Comparison of ENCODE assay signal across 8 cellular contexts in genomic region chr1:159015440-159015909, GRCh38. TPM values are rescaled to one million over a fixed set of nuclear protein-coding genes. Genes with fewer than 3 reads are reported as not detected.
A peak's percentile ranks its signal among the peaks of the same experiment; 100 is the strongest.
DNase-seq lines count a peak whose midpoint lies in the region; ATAC-seq and TF ChIP-seq lines count a peak whose summit lies in the region.

No MANE protein-coding gene starts in this region.

- H3K27ac ChIP-seq in smooth muscle cell (ENCODE audit: low read depth): peak overlapping the region; percentile 45

- 86% methylated on average over 4 of the region's 4 CpGs for WGBS in smooth muscle cell (ENCODE audit: low lambda C conversion rate)

- no peak overlapping the region for H3K4me3 ChIP-seq in smooth muscle cell

- H3K27me3 Mint-ChIP-seq in activated T-helper 2 cell treated with anti-CD3 and anti-CD28 coated beads, Interferon-gamma antibody, Interleukin-2, Interleukin-4, amounts not matched to agents 10 μg/mL and 5 μg/mL and 100 μg/mL, durations not matched to agents 14 hours and 24 hours and 36 hours (ENCODE audit: low read depth): no peaks in the 10 kb centered on the region

- H3K9me3 Mint-ChIP-seq in activated T-helper 2 cell treated with anti-CD3 and anti-CD28 coated beads, Interferon-gamma antibody, Interleukin-2, Interleukin-4, amounts not matched to agents 10 μg/mL and 5 μg/mL and 100 μg/mL, durations not matched to agents 14 hours and 24 hours and 36 hours: no peaks in the 10 kb centered on the region

- no peaks in the 10 kb centered on the region for H3F3A ChIP-seq in smooth muscle cell (ENCODE audit: low read depth)

- H4K20me1 ChIP-seq in smooth muscle cell (ENCODE audit: low read depth): peaks cover 13% of the 10 kb centered on the region

- H2AFZ ChIP-seq in smooth muscle cell (ENCODE audit: low read depth): no peak overlapping the region

- peak overlapping the region; percentile 13 for H3K4me2 ChIP-seq in smooth muscle cell

- peak overlapping the region; percentile 98 for H3K27ac Mint-ChIP-seq in activated T-helper 2 cell treated with anti-CD3 and anti-CD28 coated beads, Interferon-gamma antibody, Interleukin-2, Interleukin-4, amounts not matched to agents 10 μg/mL and 5 μg/mL and 100 μg/mL, durations not matched to agents 14 hours and 24 hours and 36 hours

- H3K9ac ChIP-seq in smooth muscle cell (ENCODE audit: low read depth): no peak overlapping the region

- H3K4me1 Mint-ChIP-seq in activated T-helper 2 cell treated with anti-CD3 and anti-CD28 coated beads, Interferon-gamma antibody, Interleukin-2, Interleukin-4, amounts not matched to agents 10 μg/mL and 5 μg/mL and 100 μg/mL, durations not matched to agents 14 hours and 24 hours and 36 hours (ENCODE audit: low read depth): peaks cover 60% of the 10 kb centered on the region

- peaks cover 83% of the 10 kb centered on the region for H3K79me2 ChIP-seq in smooth muscle cell (ENCODE audit: low read depth)

- H3K36me3 ChIP-seq in smooth muscle cell (ENCODE audit: low read depth): peaks cover 44% of the 10 kb centered on the region

- intact Hi-C loops in activated T-helper 2 cell treated with anti-CD3 and anti-CD28 coated beads, Interferon-gamma antibody, Interleukin-2, Interleukin-4, amounts not matched to agents 10 μg/mL and 5 μg/mL and 100 μg/mL, durations not matched to agents 14 hours and 24 hours and 36 hours (cut with micrococcal nuclease): no loop called here

- H3K36me3 Mint-ChIP-seq in activated T-helper 2 cell treated with anti-CD3 and anti-CD28 coated beads, Interferon-gamma antibody, Interleukin-2, Interleukin-4, amounts not matched to agents 10 μg/mL and 5 μg/mL and 100 μg/mL, durations not matched to agents 14 hours and 24 hours and 36 hours (ENCODE audit: low read depth): peaks cover 88% of the 10 kb centered on the region

- H3K9me3 ChIP-seq in smooth muscle cell (replicated peaks; ENCODE audit: low read depth): no peaks in the 10 kb centered on the region

- H3K27me3 ChIP-seq in smooth muscle cell (ENCODE audit: low read depth): no peaks in the 10 kb centered on the region

- DNase-seq in OCI-M1 (lab: John Stamatoyannopoulos, UW): peak; percentile 91
- peak; percentile 68 for DNase-seq in activated T-helper 2 cell treated with anti-CD3 and anti-CD28 coated beads, Interferon-gamma antibody, Interleukin-2, Interleukin-4, amounts not matched to agents 10 μg/mL and 5 μg/mL and 100 μg/mL, durations not matched to agents 14 hours and 24 hours and 36 hours (ENCODE audit: low spot score)
- peak; percentile 79 for DNase-seq in glomerular visceral epithelial cell (ENCODE audit: extremely low spot score)
- DNase-seq in smooth muscle cell (lab: John Stamatoyannopoulos, UW; ENCODE audit: unreplicated experiment): no peak
- DNase-seq in COLO668 (lab: John Stamatoyannopoulos, UW; ENCODE audit: unreplicated experiment): no peak
- DNase-seq in NCI-H748 treated with DMSO at 0.1 percent for 48 hours (lab: John Stamatoyannopoulos, UW): no peak

- H3K4me3 Mint-ChIP-seq in activated T-helper 2 cell treated with anti-CD3 and anti-CD28 coated beads, Interferon-gamma antibody, Interleukin-2, Interleukin-4, amounts not matched to agents 10 μg/mL and 5 μg/mL and 100 μg/mL, durations not matched to agents 14 hours and 24 hours and 36 hours (ENCODE audit: low read depth): peak overlapping the region; percentile 91

- TF ChIP-seq CTCF in smooth muscle cell (IDR thresholded peaks at IDR 0.05; ENCODE audit: borderline replicate concordance, insufficient read depth, poor library complexity, severe bottlenecking): no peak

- peaks cover 12% of the 10 kb centered on the region for H3K4me1 ChIP-seq in smooth muscle cell (ENCODE audit: low read depth)

- ATAC-seq in GM18517 (IDR thresholded peaks at IDR 0.05; ENCODE audit: unreplicated experiment): peak; percentile 94
- peak; percentile 97 for ATAC-seq in HG02870 (IDR thresholded peaks at IDR 0.05; ENCODE audit: unreplicated experiment)

RNA-seq across cellular contexts. Expression of gene IFI16, which starts 5.8 kb away (rescaled TPM):
- 108 and 113 TPM in 2 replicates for total RNA-seq in activated T-helper 2 cell treated with anti-CD3 and anti-CD28 coated beads, Interferon-gamma antibody, Interleukin-2, Interleukin-4, amounts not matched to agents 10 μg/mL and 5 μg/mL and 100 μg/mL, durations not matched to agents 14 hours and 24 hours and 36 hours
- 92.1 and 96.3 TPM in 2 replicates for total RNA-seq in smooth muscle cell
- polyA plus RNA-seq in smooth muscle cell: 95.9 and 114 TPM in 2 replicates

Comparison
In these comparisons a context has a peak if more than half of its experiments do, and no peak if none do; other contexts are left out.
1. DNase-seq: peak in OCI-M1 (single experiment), activated T-helper 2 cell treated with anti-CD3 and anti-CD28 coated beads, Interferon-gamma antibody, Interleukin-2, Interleukin-4, amounts not matched to agents 10 μg/mL and 5 μg/mL and 100 μg/mL, durations not matched to agents 14 hours and 24 hours and 36 hours (single experiment) and glomerular visceral epithelial cell (single experiment); none in smooth muscle cell (single experiment), COLO668 (single experiment) and NCI-H748 treated with DMSO at 0.1 percent for 48 hours (single experiment).